In the genomic region with DNA sequence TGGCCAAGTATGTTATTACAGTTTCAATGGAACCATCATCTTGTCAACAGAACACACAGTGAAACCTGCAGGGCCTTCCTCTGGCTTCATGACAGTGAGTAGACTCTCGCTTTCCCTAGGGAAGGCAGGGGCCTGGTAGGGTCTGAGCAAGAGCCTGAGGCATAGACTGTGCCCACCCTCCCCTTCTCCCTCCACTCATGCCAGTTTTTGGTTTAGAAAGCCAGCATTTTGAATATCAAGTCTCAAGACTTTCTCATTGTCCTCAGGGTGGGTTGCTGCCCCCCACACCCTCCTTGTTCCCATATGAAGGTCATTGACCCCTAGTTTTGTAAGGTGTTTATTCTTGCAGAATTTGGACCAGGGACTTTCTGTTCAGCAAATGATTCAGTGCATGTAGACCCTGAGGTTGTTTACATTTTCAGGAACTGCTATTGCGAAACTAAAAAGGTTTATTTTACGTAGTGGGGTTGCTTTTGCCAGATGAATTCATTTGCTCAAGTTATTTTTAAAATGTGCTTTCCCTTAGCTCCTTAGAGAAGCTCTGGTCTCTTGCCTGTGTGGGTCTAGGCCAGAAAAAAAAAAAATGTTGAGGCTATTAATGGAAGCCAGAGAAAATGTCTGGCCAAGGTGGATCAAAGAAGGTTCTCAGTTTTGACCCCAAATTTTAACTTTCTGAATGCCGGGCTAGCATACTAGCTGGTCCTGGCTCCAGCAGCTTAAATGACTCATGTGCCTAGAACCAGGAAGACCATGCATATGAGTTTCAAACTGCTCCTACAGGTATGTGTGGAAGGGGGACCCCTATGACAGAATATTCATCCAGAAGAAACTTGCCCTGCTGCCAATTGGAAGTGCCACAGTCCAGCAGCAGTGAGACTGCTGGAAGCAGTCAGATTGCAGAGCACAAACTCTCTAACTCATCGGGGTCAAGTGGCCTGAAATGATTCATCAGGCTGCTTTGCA, we compare ENCODE assay signal across 8 cellular contexts. TPM values are rescaled to one million over a fixed set of nuclear protein-coding genes. Genes with fewer than 3 reads are reported as not detected.
DNase-seq lines count a peak whose midpoint lies in the region; ATAC-seq and TF ChIP-seq lines count a peak whose summit lies in the region.

No MANE protein-coding gene starts in this region.

- ATAC-seq in HG02588 (IDR thresholded peaks at IDR 0.05; ENCODE audit: unreplicated experiment), result peak; percentile 44
- ATAC-seq in right lobe of liver, result peak; percentile 74 to 88 (median 80)
- ATAC-seq in T-helper 17 cell, result no peak

- H3K27me3 ChIP-seq in AG04450 (ENCODE audit: control insufficient read depth, insufficient read depth, low read length) (no peaks in the 10 kb centered on the region), right lobe of liver (no peaks in the 10 kb centered on the region), A673 (replicated peaks; ENCODE audit: insufficient read depth, low read depth, low read length, poor library complexity) (no peaks in the 10 kb centered on the region)

- H3K9me3 ChIP-seq in AG04450 (ENCODE audit: control insufficient read depth, insufficient read depth, low read length) (no peaks in the 10 kb centered on the region), right lobe of liver (no peaks in the 10 kb centered on the region), T-helper 17 cell (ENCODE audit: control insufficient read depth, low read length, poor library complexity, severe bottlenecking) (no peaks in the 10 kb centered on the region), A673 (ENCODE audit: low read depth, low read length, poor library complexity, severe bottlenecking) (no peaks in the 10 kb centered on the region)

- H3K4me1 Mint-ChIP-seq in T-helper 17 cell, result peaks cover 7% of the 10 kb centered on the region

- peaks cover 5% of the 10 kb centered on the region for H3K36me3 Mint-ChIP-seq in T-helper 17 cell (ENCODE audit: low read depth)

- DNase-seq in AG04450 (ENCODE audit: low read depth, low spot score), result peak; percentile 51
- DNase-seq in astrocyte of the hippocampus (ENCODE audit: low read depth, low spot score), result peak; percentile 20
- DNase-seq in right lobe of liver, result peak in 2 of 3 donors; percentile 35 to 61
- no peak for DNase-seq in posterior cingulate gyrus
- no peak for DNase-seq in ecto neural progenitor cell (ENCODE audit: low spot score)
- DNase-seq in T-helper 17 cell, result no peak
- no peak for DNase-seq in A673 (ENCODE audit: low spot score)

- H3K27ac ChIP-seq in AG04450 (ENCODE audit: low read depth, low read length) (peak overlapping the region; percentile 80), right lobe of liver (peak overlapping the region; percentile 75 to 82 (median 80)), A673 (ENCODE audit: low read depth, low read length, poor library complexity, severe bottlenecking) (no peak overlapping the region)

- H3K4me1 ChIP-seq in right lobe of liver (peaks cover 0 to 43% (median 12%) of the 10 kb centered on the region in 4 donors), A673 (ENCODE audit: insufficient read depth, low read length, poor library complexity, severe bottlenecking) (no peaks in the 10 kb centered on the region)

- TF ChIP-seq CTCF in AG04450 (IDR thresholded peaks at IDR 0.05; ENCODE audit: low read depth, low read length) (no peak), right lobe of liver (IDR thresholded peaks at IDR 0.05) (no peak), A673 (conservative IDR thresholded peaks at IDR 0.05; ENCODE audit: low read depth, low read length) (no peak)

- no TSS peak for BruUV-seq in A673 (replicated peaks; lab: Mats Ljungman, UMichigan)

- H3K36me3 ChIP-seq in right lobe of liver (no peaks in the 10 kb centered on the region), A673 (ENCODE audit: insufficient read depth, low read length, poor library complexity, severe bottlenecking) (no peaks in the 10 kb centered on the region)

- intact Hi-C loops in right lobe of liver (cut with DNase I), result loop anchor here in 1 of 2 donors (5.0 kb wide), 1 partner anchor 207 kb away; no protein-coding TSS in a partner anchor
- intact Hi-C loops in posterior cingulate gyrus (cut with DNase I), result loop anchor here (10.0 kb wide), 1 partner anchor 505 kb away; no protein-coding TSS in a partner anchor
- intact Hi-C loops in A673 (cut with micrococcal nuclease; ENCODE audit: unreplicated experiment), result no loop called here

- CTCF ChIA-PET in AG04450 (lab: Charles Lee) (interaction anchor here (0.7 to 12.8 kb wide), 4 partner anchors 8 to 207 kb away, joined by 3 to 211 read pairs (median 10); a partner anchor contains a TSS), A673 (lab: Charles Lee) (no interaction called here)

- WGBS in right lobe of liver (ENCODE audit: insufficient coverage, low coverage, low lambda C conversion rate, missing lambda C conversion rate), result 26% methylated on average over 5 of the region's 5 CpGs

- H3K4me3 Mint-ChIP-seq in T-helper 17 cell, result no peak overlapping the region

- H3K27me3 Mint-ChIP-seq in T-helper 17 cell, result no peaks in the 10 kb centered on the region

- no peak overlapping the region for H3K4me3 ChIP-seq in AG04450 (ENCODE audit: low read depth, low read length)
- no peak overlapping the region for H3K4me3 ChIP-seq in right lobe of liver
- H3K4me3 ChIP-seq in A673 (ENCODE audit: low read depth, low read length, poor library complexity, severe bottlenecking), result no peak overlapping the region

- TF ChIP-seq POLR2A in right lobe of liver (IDR thresholded peaks at IDR 0.05), result no peak

- no peak overlapping the region for H3K27ac Mint-ChIP-seq in T-helper 17 cell

- POLR2A ChIA-PET in AG04450 (lab: Yijun Ruan, JAX), result interaction anchor here (0.6 kb wide), 1 partner anchor 9 kb away, joined by 4 read pairs; no protein-coding TSS in a partner anchor
- POLR2A ChIA-PET in A673 (lab: Charles Lee; ENCODE audit: low non-redundant PET), result no interaction called here

RNA-seq across cellular contexts. Expression of a gene that starts 10.1 kb away (rescaled TPM):
- polyA plus RNA-seq in AG04450 (2011; rRNA removed), result 0.32 and 0.38 TPM in 2 replicates
- 0.43 and 0.83 TPM in 2 replicates for polyA minus RNA-seq in AG04450 (2011; rRNA and poly(A)+ RNA removed)
- 1 to 10 TPM; 1.0 to 2.4 (median 1.7) TPM for total RNA-seq in right lobe of liver
- total RNA-seq in T-helper 17 cell, result under 1 TPM; 0.42 to 0.57 TPM
- total RNA-seq in A673 (2021), result 0.19 and 0.31 TPM in 2 replicates

RNA-seq across cellular contexts. Expression of a gene that starts 15.7 kb away (rescaled TPM):
- polyA plus RNA-seq in AG04450 (2011; rRNA removed), result not detected in 2 replicates
- not detected in 2 replicates for polyA minus RNA-seq in AG04450 (2011; rRNA and poly(A)+ RNA removed)
- total RNA-seq in right lobe of liver (not detected), T-helper 17 cell (not detected), A673 (2021) (not detected in 2 replicates)

RNA-seq across cellular contexts. Expression of a gene that starts 33.5 kb away (rescaled TPM):
- 3.4 and 4.6 TPM in 2 replicates for polyA plus RNA-seq in AG04450 (2011; rRNA removed)
- 1.9 and 4.3 TPM in 2 replicates for polyA minus RNA-seq in AG04450 (2011; rRNA and poly(A)+ RNA removed)
- total RNA-seq in right lobe of liver, result 1 to 10 TPM; 4.9 to 7.7 (median 6.8) TPM
- 10 to 100 TPM; 20.8 to 25.4 TPM for total RNA-seq in T-helper 17 cell
- total RNA-seq in A673 (2021), result 5.9 TPM in 2 replicates

Comparison
In these comparisons a context has a peak if more than half of its experiments do, and no peak if none do; other contexts are left out.
1. DNase-seq: peak in AG04450 (single experiment), astrocyte of the hippocampus (single experiment) and right lobe of liver (2 of 3); none in posterior cingulate gyrus (0 of 10), ecto neural progenitor cell (single experiment), T-helper 17 cell (0 of 3) and A673 (single experiment).